17 cellular contexts compared by ENCODE assay signal in the genomic region with DNA sequence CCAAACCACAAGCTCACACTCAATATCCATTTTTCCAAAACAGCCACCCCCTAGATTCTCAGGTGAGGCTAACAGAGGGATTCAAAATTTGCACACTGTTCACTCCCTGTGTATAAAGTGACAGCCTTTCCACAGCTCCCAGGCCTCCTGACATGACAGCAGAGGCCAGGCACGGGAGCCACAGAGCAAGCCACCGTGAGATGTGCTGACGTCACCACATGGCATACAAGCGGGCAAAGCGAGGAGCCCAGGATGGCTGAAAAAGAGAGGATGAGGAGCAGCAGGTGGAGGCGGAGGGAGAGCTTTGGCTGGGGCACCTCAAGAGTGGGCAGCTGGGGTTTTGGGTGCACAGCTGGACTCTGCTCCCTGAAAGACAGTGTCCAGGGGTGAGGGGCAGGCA. TPM values are rescaled to one million over a fixed set of nuclear protein-coding genes. Genes with fewer than 3 reads are reported as not detected.
DNase-seq lines count a peak whose midpoint lies in the region; ATAC-seq and TF ChIP-seq lines count a peak whose summit lies in the region.
"Had no signal": no experiment of that assay in that cellular context is flagged by ENCODE, and none has a peak within 500 bp of the region (broad histone marks: within the 10 kb centered on the region; RNA-seq: fewer than 3 reads in every experiment).

No MANE protein-coding gene starts in this region.

- H2AFZ ChIP-seq in trophoblast cell (ENCODE audit: insufficient read depth, low read length, poor library complexity): no peak overlapping the region

- H3K4me3 ChIP-seq in RWPE2 (ENCODE audit: severe bottlenecking): no peak overlapping the region
- H3K4me3 ChIP-seq in heart left ventricle: no peak overlapping the region
- no peak overlapping the region for H3K4me3 ChIP-seq in trophoblast cell (ENCODE audit: low read depth, low read length)
- H3K4me3 ChIP-seq: gastrocnemius medialis, SK-N-MC had no signal

- H3K27ac ChIP-seq in RWPE2 (ENCODE audit: poor library complexity, severe bottlenecking) (peak overlapping the region; percentile 95), heart left ventricle (peak overlapping the region in 11 of 12 donors; percentile 61 to 88 (median 79)), trophoblast cell (ENCODE audit: low read depth, low read length) (peak overlapping the region; percentile 69)
- H3K27ac ChIP-seq: HL-60, KMS-11, SK-N-MC had no signal

- peak overlapping the region; percentile 48 for H2BK120ac ChIP-seq in trophoblast cell (ENCODE audit: insufficient read depth, low read length, poor library complexity)

- H3K36me3 ChIP-seq in RWPE2 (ENCODE audit: low read depth): peaks cover 41% of the 10 kb centered on the region
- H3K36me3 ChIP-seq in heart left ventricle: peaks cover 0 to 69% (median 16%) of the 10 kb centered on the region in 9 donors
- H3K36me3 ChIP-seq in trophoblast cell (ENCODE audit: control insufficient read depth in 1 of 2, insufficient read depth in 2 of 2, low read length in 2 of 2): peaks cover 4 to 9% of the 10 kb centered on the region in 2 experiments
- H3K36me3 ChIP-seq: gastrocnemius medialis had no signal

- H4K91ac ChIP-seq in trophoblast cell (ENCODE audit: low read depth, low read length): peak overlapping the region; percentile 33

- peak; percentile 58 for DNase-seq in Daoy (ENCODE audit: low read depth)
- no peak for DNase-seq in RWPE2 (ENCODE audit: low spot score)
- DNase-seq in heart left ventricle: peak in 1 of 5 donors; percentile 62
- DNase-seq in trophoblast cell: no peak
- no peak for DNase-seq in T-helper 2 cell
- DNase-seq in amniotic stem cell (lab: John Stamatoyannopoulos, UW): no peak
- DNase-seq: activated naive CD8-positive, alpha-beta T cell treated with anti-CD3 and anti-CD28 coated beads, Interleukin-2, amount 50 U/mL, for 24 hours; activated T-cell treated with anti-CD3 and anti-CD28 coated beads, Interleukin-2, amount 50 U/mL, for 72 hours; AML-193; gastrocnemius medialis; NCI-H1105 treated with DMSO at 0.1 percent for 48 hours; nucleus accumbens had no signal

- peaks cover 29% of the 10 kb centered on the region for H3K79me1 ChIP-seq in trophoblast cell (ENCODE audit: low read length)

- peaks cover 9% of the 10 kb centered on the region for H3K79me2 ChIP-seq in trophoblast cell (ENCODE audit: control insufficient read depth, insufficient read depth, low read length, poor library complexity)

- H4K8ac ChIP-seq in trophoblast cell (ENCODE audit: low read depth, low read length): no peak overlapping the region

- H3K4me2 ChIP-seq in trophoblast cell (ENCODE audit: low read length): peak overlapping the region; percentile 62
- H3K4me2 ChIP-seq: KMS-11 had no signal

- H3K18ac ChIP-seq in trophoblast cell (ENCODE audit: low read length): peak overlapping the region; percentile 42

- WGBS in heart left ventricle, 4 donors: 63 to 74% (median 70%) methylated on average over 5 to 6 of the region's 6 CpGs
- no CpG with 5 or more reads among the region's 6 CpGs for WGBS in trophoblast cell (ENCODE audit: extremely low coverage, insufficient coverage, insufficient read length)

- TF ChIP-seq CTCF in RWPE2 (IDR thresholded peaks at IDR 0.05; ENCODE audit: poor library complexity, severe bottlenecking) (no peak), heart left ventricle (IDR thresholded peaks at IDR 0.05) (no peak)

- no peak overlapping the region for H4K12ac ChIP-seq in trophoblast cell (ENCODE audit: low read depth, low read length)

- H3K9ac ChIP-seq in trophoblast cell (ENCODE audit: low read length): no peak overlapping the region
- H3K9ac ChIP-seq: KMS-11 had no signal

- ATAC-seq in RWPE2 (ENCODE audit: low read depth) (no peak), heart left ventricle (peak in 3 of 4 donors; percentile 12 to 32 (median 25)), GM18520 (IDR thresholded peaks at IDR 0.05; ENCODE audit: unreplicated experiment) (no peak), HG02884 (IDR thresholded peaks at IDR 0.05; ENCODE audit: unreplicated experiment) (no peak)
- ATAC-seq: activated naive CD8-positive, alpha-beta T cell treated with anti-CD3 and anti-CD28 coated beads, Interleukin-2, amount 50 U/mL, for 24 hours; activated T-cell treated with anti-CD3 and anti-CD28 coated beads, Interleukin-2, amount 50 U/mL, for 72 hours; gastrocnemius medialis had no signal

- peak overlapping the region; percentile 46 for H2AK5ac ChIP-seq in trophoblast cell (ENCODE audit: low read length)

- intact Hi-C loops in heart left ventricle (cut with DNase I): loop anchor here in 1 of 10 donors (5.0 kb wide), 1 partner anchor 33 kb away; no protein-coding TSS in a partner anchor

- H3K9me3 ChIP-seq in RWPE2 (ENCODE audit: severe bottlenecking) (no peaks in the 10 kb centered on the region), heart left ventricle (no peaks in the 10 kb centered on the region), trophoblast cell (ENCODE audit: insufficient read depth, low read depth, low read length) (peaks cover 2% of the 10 kb centered on the region)
- H3K9me3 ChIP-seq: gastrocnemius medialis had no signal

- peak overlapping the region; percentile 39 for H2BK5ac ChIP-seq in trophoblast cell (ENCODE audit: low read depth, low read length, poor library complexity)

- peak overlapping the region; percentile 46 for H2BK12ac ChIP-seq in trophoblast cell (ENCODE audit: low read length)

- H3K23ac ChIP-seq in trophoblast cell (ENCODE audit: low read length): no peak overlapping the region

- no peak for TF ChIP-seq POLR2A in heart left ventricle (IDR thresholded peaks at IDR 0.05)

- peak overlapping the region; percentile 31 for H3K14ac ChIP-seq in trophoblast cell (ENCODE audit: low read length)

- no peaks in the 10 kb centered on the region for H3K27me3 ChIP-seq in RWPE2 (ENCODE audit: insufficient read depth, poor library complexity, severe bottlenecking)
- no peaks in the 10 kb centered on the region for H3K27me3 ChIP-seq in heart left ventricle
- no peaks in the 10 kb centered on the region for H3K27me3 ChIP-seq in trophoblast cell (ENCODE audit: insufficient read depth, low read length)
- H3K27me3 ChIP-seq: gastrocnemius medialis had no signal

- peak overlapping the region; percentile 38 for H3K4ac ChIP-seq in trophoblast cell (ENCODE audit: low read depth, low read length)

- H3K4me1 ChIP-seq in RWPE2 (ENCODE audit: insufficient read depth, poor library complexity, severe bottlenecking): peaks cover 54% of the 10 kb centered on the region
- peaks cover 9 to 94% (median 86%) of the 10 kb centered on the region in 12 donors for H3K4me1 ChIP-seq in heart left ventricle
- peaks cover 28 to 46% of the 10 kb centered on the region in 2 experiments for H3K4me1 ChIP-seq in trophoblast cell (ENCODE audit: control insufficient read depth in 1 of 2, insufficient read depth in 2 of 2, low read length in 2 of 2)

RNA-seq across cellular contexts. Expression of gene EHD4, which starts 27.1 kb away (rescaled TPM):
- total RNA-seq in Daoy (2014; rRNA removed; shearing (Covaris generic)): 21.9 and 26.9 TPM in 2 replicates
- 10 to 100 TPM; 28.2 to 70.8 (median 43.9) TPM for total RNA-seq in heart left ventricle
- 10 to 100 TPM; 25.6 to 46.5 TPM for polyA plus RNA-seq in heart left ventricle
- polyA plus RNA-seq in trophoblast cell (2013): 18.8 and 19.6 TPM in 2 replicates

RNA-seq across cellular contexts. Expression of gene SPTBN5, which starts 51.4 kb away (rescaled TPM):
- 1.1 and 3.8 TPM in 2 replicates for total RNA-seq in Daoy (2014; rRNA removed; shearing (Covaris generic))
- total RNA-seq in heart left ventricle: 1 to 10 TPM in 8 of 9 donors, under 1 TPM in 1; 0.31 to 5.6 (median 1.7) TPM
- polyA plus RNA-seq in heart left ventricle: 1 to 10 TPM; 1.3 to 3.2 TPM
- 0.53 and 0.55 TPM in 2 replicates for polyA plus RNA-seq in trophoblast cell (2013)

Comparison
In these comparisons a context has a peak if more than half of its experiments do, and no peak if none do; other contexts are left out.
1. ATAC-seq: peak in heart left ventricle (3 of 4); none in RWPE2 (single experiment), GM18520 (single experiment) and HG02884 (single experiment).
2. Peak in every context shown above with its lines, with median percentiles within 50 percentile points of each other: H3K27ac ChIP-seq.